In the genomic region with DNA sequence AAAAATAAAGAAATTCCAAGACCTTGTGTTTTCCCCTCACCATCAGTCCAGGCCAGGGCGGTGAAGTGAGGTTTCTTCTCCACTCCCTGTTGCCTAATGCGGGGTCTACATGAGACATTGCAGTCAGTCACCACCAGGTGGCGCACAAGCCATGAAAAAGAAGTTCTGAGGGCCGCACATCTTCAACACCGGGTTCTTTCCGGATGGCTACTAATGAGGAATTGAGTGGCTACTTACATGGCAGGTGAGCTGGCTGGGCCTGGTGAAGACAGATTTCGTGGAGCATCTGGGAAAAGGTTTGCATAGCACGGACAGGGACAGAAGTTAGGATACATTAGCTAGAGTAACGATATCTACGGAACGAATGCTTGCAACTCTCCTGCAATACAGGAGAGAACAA, we compare ENCODE assay signal across 1 cellular context.
TF ChIP-seq lines count a peak whose summit lies in the region.

No MANE protein-coding gene starts in this region.

TF ChIP-seq in endothelial cell of umbilical vein, 7 proteins besides CTCF, POLR2A, EP300 and RAD21 (continued from another document):
- no peak for TF ChIP-seq GATA2 (IDR thresholded peaks at IDR 0.05; ENCODE audit: insufficient read depth, insufficient read length, low read depth, low read length)
